ENCODE assay signal across 14 cellular contexts in genomic region chr3:17140670-17141505, GRCh38.
DNase-seq lines count a peak whose midpoint lies in the region; ATAC-seq and TF ChIP-seq lines count a peak whose summit lies in the region.
"Had no signal": no experiment of that assay in that cellular context is flagged by ENCODE, and none has a peak within 500 bp of the region (broad histone marks: within the 10 kb centered on the region; RNA-seq: fewer than 3 reads in every experiment).

No MANE protein-coding gene starts in this region.

- no peak overlapping the region for H3K4me3 Mint-ChIP-seq in osteocyte (ENCODE audit: unreplicated experiment)
- H3K4me3 Mint-ChIP-seq: T-helper 2 cell treated with Interferon-gamma antibody and Interleukin-4, amounts not matched to agents 5 μg/mL and 100 μg/mL, for 36 hours had no signal

- ATAC-seq in right cardiac atrium = peak; percentile 81 to 84

- peak; percentile 22 for DNase-seq in AG08395 (ENCODE audit: low spot score)
- no peak for DNase-seq in GM20000 (ENCODE audit: low spot score)
- no peak for DNase-seq in WERI-Rb-1
- DNase-seq in right cardiac atrium = peak; percentile 71 to 85 (median 84)
- DNase-seq in NCI-H1417 (lab: John Stamatoyannopoulos, UW) = no peak
- no peak for DNase-seq in osteocyte (ENCODE audit: extremely low spot score, unreplicated experiment)
- no peak for DNase-seq in Karpas-422
- DNase-seq in GOT3 (lab: John Stamatoyannopoulos, UW) = no peak
- DNase-seq: activated CD8-positive, alpha-beta memory T cell treated with anti-CD3 and anti-CD28 coated beads for 24 hours; activated naive CD4-positive, alpha-beta T cell treated with anti-CD3 and anti-CD28 coated beads, Interleukin-2, amount 50 U/mL, for 16 hours; NCI-H2029 treated with DMSO at 0.1 percent for 48 hours; OCI-M1 had no signal

- H3K79me2 ChIP-seq in Karpas-422 (ENCODE audit: low read length) = no peaks in the 10 kb centered on the region

- intact Hi-C loops in right cardiac atrium (cut with DNase I) = no loop called here

- H3K4me3 ChIP-seq in WERI-Rb-1 (ENCODE audit: low read depth, low read length) (no peak overlapping the region), right cardiac atrium (ENCODE audit: low read length) (no peak overlapping the region), Karpas-422 (ENCODE audit: low read length) (no peak overlapping the region)
- H3K4me3 ChIP-seq: BLaER1 had no signal

- H3K27ac ChIP-seq in WERI-Rb-1 (no peak overlapping the region), right cardiac atrium (ENCODE audit: low read length) (peak overlapping the region; percentile 42), Karpas-422 (ENCODE audit: low read length) (no peak overlapping the region)
- H3K27ac ChIP-seq: BLaER1 had no signal

- peaks cover 2% of the 10 kb centered on the region for H3K4me1 ChIP-seq in right cardiac atrium (ENCODE audit: control insufficient read depth, insufficient read depth, low read length)
- H3K4me1 ChIP-seq in Karpas-422 (ENCODE audit: low read length) = no peaks in the 10 kb centered on the region

- H3K9me3 ChIP-seq in WERI-Rb-1 (ENCODE audit: severe bottlenecking) (no peaks in the 10 kb centered on the region), right cardiac atrium (ENCODE audit: control insufficient read depth, low read length) (no peaks in the 10 kb centered on the region), Karpas-422 (ENCODE audit: low read length) (no peaks in the 10 kb centered on the region)
- H3K9me3 ChIP-seq: BLaER1 had no signal

- H3K9me2 ChIP-seq in Karpas-422 (replicated peaks; ENCODE audit: insufficient read depth, low read length) = no peaks in the 10 kb centered on the region

- peak; percentile 29 for TF ChIP-seq CTCF in GM20000 (IDR thresholded peaks at IDR 0.05; ENCODE audit: extremely low read depth, missing control alignments)
- peak; percentile 59 for TF ChIP-seq CTCF in WERI-Rb-1 (IDR thresholded peaks at IDR 0.05; ENCODE audit: low read depth, low read length)
- TF ChIP-seq CTCF in osteocyte (IDR thresholded peaks at IDR 0.05) = no peak

- H3K36me3 Mint-ChIP-seq in osteocyte (ENCODE audit: unreplicated experiment) = no peaks in the 10 kb centered on the region

- H3K36me3 ChIP-seq in WERI-Rb-1 (no peaks in the 10 kb centered on the region), Karpas-422 (ENCODE audit: insufficient read depth, low read length) (no peaks in the 10 kb centered on the region)
- H3K36me3 ChIP-seq: BLaER1 had no signal

- no peak overlapping the region for H3K4me2 ChIP-seq in Karpas-422 (ENCODE audit: low read depth, low read length, poor library complexity, severe bottlenecking)
- H3K4me2 ChIP-seq: BLaER1 had no signal

- no peak overlapping the region for H3K9ac ChIP-seq in Karpas-422 (ENCODE audit: low read length)
- H3K9ac ChIP-seq: BLaER1 had no signal

- H3K27ac Mint-ChIP-seq in osteocyte (ENCODE audit: unreplicated experiment) = no peak overlapping the region
- H3K27ac Mint-ChIP-seq: T-helper 2 cell treated with Interferon-gamma antibody and Interleukin-4, amounts not matched to agents 5 μg/mL and 100 μg/mL, for 36 hours had no signal

- H3K4me1 Mint-ChIP-seq in osteocyte (ENCODE audit: unreplicated experiment) = no peaks in the 10 kb centered on the region

- no peaks in the 10 kb centered on the region for H4K20me1 ChIP-seq in Karpas-422 (ENCODE audit: insufficient read depth, low read depth, low read length)
- H4K20me1 ChIP-seq: BLaER1 had no signal

- H3K27me3 ChIP-seq in WERI-Rb-1 (ENCODE audit: insufficient read depth, low read depth, severe bottlenecking) = no peaks in the 10 kb centered on the region
- H3K27me3 ChIP-seq in right cardiac atrium (ENCODE audit: control insufficient read depth, insufficient read depth) = no peaks in the 10 kb centered on the region
- no peaks in the 10 kb centered on the region for H3K27me3 ChIP-seq in Karpas-422 (ENCODE audit: low read length)
- H3K27me3 ChIP-seq: BLaER1 had no signal

- WGBS in right cardiac atrium = 55% methylated on average over 13 of the region's 13 CpGs

- no peaks in the 10 kb centered on the region for H3K9me3 Mint-ChIP-seq in osteocyte (ENCODE audit: unreplicated experiment)

- H3K27me3 Mint-ChIP-seq in osteocyte (ENCODE audit: unreplicated experiment) = no peaks in the 10 kb centered on the region

- no peak overlapping the region for H2AFZ ChIP-seq in Karpas-422 (ENCODE audit: low read length)

Comparison
In these comparisons a context has a peak if more than half of its experiments do, and no peak if none do; other contexts are left out.
1. DNase-seq: peak in AG08395 (single experiment) and right cardiac atrium (3 of 3); none in GM20000 (single experiment), WERI-Rb-1 (single experiment), NCI-H1417 (0 of 3), osteocyte (single experiment), Karpas-422 (single experiment) and GOT3 (single experiment).